Comparison of ENCODE assay signal across 18 cellular contexts in the genomic region with DNA sequence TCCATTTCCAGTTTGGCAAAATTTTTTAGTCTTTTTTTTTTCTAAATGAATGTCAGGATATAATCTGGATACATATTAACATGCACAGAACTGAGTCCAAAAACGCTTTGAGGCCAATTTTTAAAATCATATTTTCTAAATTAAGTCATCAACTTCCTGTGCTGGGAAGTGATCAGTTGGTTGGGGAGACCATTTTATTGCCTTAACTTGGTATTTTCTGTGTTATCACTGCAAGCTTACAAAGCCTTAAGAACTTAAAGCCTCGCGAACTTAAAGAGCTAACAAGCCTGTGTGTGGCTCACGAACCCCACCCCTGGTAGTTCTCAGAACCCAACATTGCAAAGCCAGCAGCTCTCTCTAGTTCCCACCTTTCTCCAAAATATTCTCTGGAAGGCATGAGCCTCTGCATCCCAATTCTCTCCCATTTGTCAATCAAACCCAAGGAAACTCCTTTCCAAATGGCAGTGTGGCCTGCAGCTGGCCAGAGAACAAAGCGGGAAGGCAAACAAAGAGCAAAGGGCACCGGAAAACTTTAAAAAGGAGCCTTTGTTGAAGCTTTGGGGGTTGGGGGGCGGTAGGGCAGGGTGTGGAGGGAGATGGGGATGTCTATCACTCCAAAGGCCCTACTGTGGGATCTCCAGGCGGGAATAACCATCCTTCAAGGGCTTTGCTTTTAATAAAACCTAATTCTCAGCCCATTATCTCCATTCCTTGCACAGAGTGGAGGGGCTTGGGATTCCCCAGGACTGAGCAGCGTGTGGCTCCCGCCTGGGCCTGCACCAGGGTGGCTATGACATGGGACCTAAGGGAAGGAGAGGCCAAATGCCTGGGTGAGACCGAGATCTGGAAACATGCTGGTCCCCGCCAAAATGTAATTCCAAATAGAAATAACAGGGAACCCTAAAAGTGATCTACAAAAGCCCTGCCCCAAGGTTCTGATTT.
DNase-seq lines count a peak whose midpoint lies in the region; ATAC-seq and TF ChIP-seq lines count a peak whose summit lies in the region.
"Had no signal": no experiment of that assay in that cellular context is flagged by ENCODE, and none has a peak within 500 bp of the region (broad histone marks: within the 10 kb centered on the region; RNA-seq: fewer than 3 reads in every experiment).

No MANE protein-coding gene starts in this region.

- no peaks in the 10 kb centered on the region for H3K9me2 ChIP-seq in hepatocyte (replicated peaks; ENCODE audit: insufficient read depth)

- no peak overlapping the region for H3K4me3 Mint-ChIP-seq in WTC11
- H3K4me3 Mint-ChIP-seq in nephron progenitor cell, result peak overlapping the region; percentile 52
- H3K4me3 Mint-ChIP-seq: activated CD8-positive, alpha-beta T cell treated with anti-CD3 and anti-CD28 coated beads for 36 hours; CD4-positive, alpha-beta memory T cell; naive B cell had no signal

- TF ChIP-seq CTCF in AG10803 (conservative IDR thresholded peaks at IDR 0.05; ENCODE audit: low read length) (no peak), WTC11 (IDR thresholded peaks at IDR 0.05) (no peak), hepatocyte (IDR thresholded peaks at IDR 0.05; ENCODE audit: poor library complexity) (no peak), nephron progenitor cell (IDR thresholded peaks at IDR 0.05) (no peak)

- H3K27me3 Mint-ChIP-seq in WTC11 (ENCODE audit: low read depth) (peaks cover 14% of the 10 kb centered on the region), nephron progenitor cell (ENCODE audit: low read depth, poor library complexity) (no peaks in the 10 kb centered on the region)

- CTCF ChIA-PET in WTC11 (lab: Charles Lee), result interaction anchor here (0.7 to 1.9 kb wide), 3 partner anchors 64 to 127 kb away, joined by 3 to 11 read pairs (median 4); no protein-coding TSS in a partner anchor

- H3K9me3 Mint-ChIP-seq in WTC11, result 0 out of 2 replicates have a peak, but pooled peaks cover 8% of the 10 kb centered on the region
- H3K9me3 Mint-ChIP-seq in nephron progenitor cell, result peaks cover 9% of the 10 kb centered on the region
- H3K9me3 Mint-ChIP-seq: activated CD8-positive, alpha-beta T cell treated with anti-CD3 and anti-CD28 coated beads for 36 hours; activated T-helper 2 cell treated with anti-CD3 and anti-CD28 coated beads, Interferon-gamma antibody, Interleukin-2, Interleukin-4, amounts not matched to agents 10 μg/mL and 5 μg/mL and 100 μg/mL, durations not matched to agents 14 hours and 24 hours and 36 hours; CD4-positive, alpha-beta memory T cell had no signal

- DNase-seq in AG10803 (ENCODE audit: low read depth) (peak; percentile 31), WTC11 (ENCODE audit: low spot score) (no peak), hepatocyte (ENCODE audit: low spot score) (peak; percentile 40), nephron progenitor cell (no peak), hippocampal formation (lab: John Stamatoyannopoulos, UW) (no peak), NCI-H2227 (lab: John Stamatoyannopoulos, UW; ENCODE audit: unreplicated experiment) (no peak)
- no peak for DNase-seq in activated CD4-positive, alpha-beta T cell treated with anti-CD3 and anti-CD28 coated beads, Interleukin-2, amount 50 U/mL, for 1 hour
- DNase-seq: activated CD8-positive, alpha-beta T cell treated with anti-CD3 and anti-CD28 coated beads for 36 hours; CD4-positive, alpha-beta memory T cell; foreskin melanocyte; kidney glomerular epithelial cell; naive B cell; NCI-H1048; NCI-H2171 treated with DMSO at 0.1 percent for 48 hours; stimulated activated naive CD4-positive, alpha-beta T cell treated with Interleukin-2 at 50 U/mL for 16 hours had no signal

- H3K4me1 Mint-ChIP-seq in WTC11 (peaks cover 58% of the 10 kb centered on the region), nephron progenitor cell (peaks cover 79% of the 10 kb centered on the region)
- H3K4me1 Mint-ChIP-seq: CD4-positive, alpha-beta memory T cell; naive B cell had no signal

- H3K4me2 ChIP-seq in hepatocyte, result peak overlapping the region; percentile 28
- H3K4me2 ChIP-seq: A549 had no signal

- no peak overlapping the region for H2AFZ ChIP-seq in hepatocyte

- ATAC-seq in WTC11 (peak; percentile 57), GM21723 (IDR thresholded peaks at IDR 0.05; ENCODE audit: unreplicated experiment) (no peak)
- ATAC-seq: A549; activated CD8-positive, alpha-beta T cell treated with anti-CD3 and anti-CD28 coated beads for 36 hours had no signal

- POLR2A ChIA-PET in WTC11 (lab: Charles Lee), result no interaction called here

- H3K36me3 Mint-ChIP-seq in WTC11, result peaks cover 17% of the 10 kb centered on the region
- H3K36me3 Mint-ChIP-seq in nephron progenitor cell (ENCODE audit: low read depth), result peaks cover 43% of the 10 kb centered on the region
- H3K36me3 Mint-ChIP-seq: CD4-positive, alpha-beta memory T cell; naive B cell had no signal

- H3K79me2 ChIP-seq in hepatocyte, result peaks cover 71% of the 10 kb centered on the region

- H3K9me3 ChIP-seq in hepatocyte (ENCODE audit: low read depth), result no peaks in the 10 kb centered on the region
- H3K9me3 ChIP-seq: A549 had no signal

- peaks cover 40% of the 10 kb centered on the region for H3K4me1 ChIP-seq in hepatocyte (ENCODE audit: insufficient read depth)
- H3K4me1 ChIP-seq: A549 had no signal

- H3K27ac ChIP-seq in hepatocyte, result peak overlapping the region; percentile 83
- H3K27ac ChIP-seq: A549 had no signal

- no peaks in the 10 kb centered on the region for H3K36me3 ChIP-seq in hepatocyte (replicated peaks; ENCODE audit: insufficient read depth, low read depth)

- WGBS in hepatocyte (ENCODE audit: low lambda C conversion rate, missing lambda C conversion rate), result 59% methylated on average over 12 of the region's 12 CpGs

- no peaks in the 10 kb centered on the region for H3K27me3 ChIP-seq in hepatocyte

- no peak overlapping the region for H3K4me3 ChIP-seq in AG10803 (ENCODE audit: low read length)
- H3K4me3 ChIP-seq in hepatocyte, result no peak overlapping the region
- H3K4me3 ChIP-seq: A549 had no signal

- peak overlapping the region; percentile 84 for H3K27ac Mint-ChIP-seq in WTC11
- H3K27ac Mint-ChIP-seq in nephron progenitor cell, result peak overlapping the region; percentile 74
- H3K27ac Mint-ChIP-seq: activated CD8-positive, alpha-beta T cell treated with anti-CD3 and anti-CD28 coated beads for 36 hours; activated T-helper 2 cell treated with anti-CD3 and anti-CD28 coated beads, Interferon-gamma antibody, Interleukin-2, Interleukin-4, amounts not matched to agents 10 μg/mL and 5 μg/mL and 100 μg/mL, durations not matched to agents 14 hours and 24 hours and 36 hours; CD4-positive, alpha-beta memory T cell; naive B cell had no signal

- no peaks in the 10 kb centered on the region for H4K20me1 ChIP-seq in hepatocyte (ENCODE audit: insufficient read depth, poor library complexity, severe bottlenecking)

TF ChIP-seq in WTC11, 78 proteins besides CTCF, POLR2A, EP300 and RAD21 (continues in another document):
- TF ChIP-seq IRF2 (CRISPR knock-in tag; IDR thresholded peaks at IDR 0.05; ENCODE audit: borderline replicate concordance, low read depth), result no peak
- TF ChIP-seq NR3C1 (CRISPR knock-in tag; conservative IDR thresholded peaks at IDR 0.05; ENCODE audit: low read depth), result no peak
- TF ChIP-seq, protein P1, sequence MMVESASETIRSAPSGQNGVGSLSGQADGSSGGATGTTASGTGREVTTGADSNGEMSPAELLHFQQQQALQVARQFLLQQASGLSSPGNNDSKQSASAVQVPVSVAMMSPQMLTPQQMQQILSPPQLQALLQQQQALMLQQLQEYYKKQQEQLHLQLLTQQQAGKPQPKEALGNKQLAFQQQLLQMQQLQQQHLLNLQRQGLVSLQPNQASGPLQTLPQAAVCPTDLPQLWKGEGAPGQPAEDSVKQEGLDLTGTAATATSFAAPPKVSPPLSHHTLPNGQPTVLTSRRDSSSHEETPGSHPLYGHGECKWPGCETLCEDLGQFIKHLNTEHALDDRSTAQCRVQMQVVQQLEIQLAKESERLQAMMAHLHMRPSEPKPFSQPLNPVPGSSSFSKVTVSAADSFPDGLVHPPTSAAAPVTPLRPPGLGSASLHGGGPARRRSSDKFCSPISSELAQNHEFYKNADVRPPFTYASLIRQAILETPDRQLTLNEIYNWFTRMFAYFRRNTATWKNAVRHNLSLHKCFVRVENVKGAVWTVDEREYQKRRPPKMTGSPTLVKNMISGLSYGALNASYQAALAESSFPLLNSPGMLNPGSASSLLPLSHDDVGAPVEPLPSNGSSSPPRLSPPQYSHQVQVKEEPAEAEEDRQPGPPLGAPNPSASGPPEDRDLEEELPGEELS (CRISPR knock-in tag; IDR thresholded peaks at IDR 0.05), result no peak
- TF ChIP-seq, protein P2, sequence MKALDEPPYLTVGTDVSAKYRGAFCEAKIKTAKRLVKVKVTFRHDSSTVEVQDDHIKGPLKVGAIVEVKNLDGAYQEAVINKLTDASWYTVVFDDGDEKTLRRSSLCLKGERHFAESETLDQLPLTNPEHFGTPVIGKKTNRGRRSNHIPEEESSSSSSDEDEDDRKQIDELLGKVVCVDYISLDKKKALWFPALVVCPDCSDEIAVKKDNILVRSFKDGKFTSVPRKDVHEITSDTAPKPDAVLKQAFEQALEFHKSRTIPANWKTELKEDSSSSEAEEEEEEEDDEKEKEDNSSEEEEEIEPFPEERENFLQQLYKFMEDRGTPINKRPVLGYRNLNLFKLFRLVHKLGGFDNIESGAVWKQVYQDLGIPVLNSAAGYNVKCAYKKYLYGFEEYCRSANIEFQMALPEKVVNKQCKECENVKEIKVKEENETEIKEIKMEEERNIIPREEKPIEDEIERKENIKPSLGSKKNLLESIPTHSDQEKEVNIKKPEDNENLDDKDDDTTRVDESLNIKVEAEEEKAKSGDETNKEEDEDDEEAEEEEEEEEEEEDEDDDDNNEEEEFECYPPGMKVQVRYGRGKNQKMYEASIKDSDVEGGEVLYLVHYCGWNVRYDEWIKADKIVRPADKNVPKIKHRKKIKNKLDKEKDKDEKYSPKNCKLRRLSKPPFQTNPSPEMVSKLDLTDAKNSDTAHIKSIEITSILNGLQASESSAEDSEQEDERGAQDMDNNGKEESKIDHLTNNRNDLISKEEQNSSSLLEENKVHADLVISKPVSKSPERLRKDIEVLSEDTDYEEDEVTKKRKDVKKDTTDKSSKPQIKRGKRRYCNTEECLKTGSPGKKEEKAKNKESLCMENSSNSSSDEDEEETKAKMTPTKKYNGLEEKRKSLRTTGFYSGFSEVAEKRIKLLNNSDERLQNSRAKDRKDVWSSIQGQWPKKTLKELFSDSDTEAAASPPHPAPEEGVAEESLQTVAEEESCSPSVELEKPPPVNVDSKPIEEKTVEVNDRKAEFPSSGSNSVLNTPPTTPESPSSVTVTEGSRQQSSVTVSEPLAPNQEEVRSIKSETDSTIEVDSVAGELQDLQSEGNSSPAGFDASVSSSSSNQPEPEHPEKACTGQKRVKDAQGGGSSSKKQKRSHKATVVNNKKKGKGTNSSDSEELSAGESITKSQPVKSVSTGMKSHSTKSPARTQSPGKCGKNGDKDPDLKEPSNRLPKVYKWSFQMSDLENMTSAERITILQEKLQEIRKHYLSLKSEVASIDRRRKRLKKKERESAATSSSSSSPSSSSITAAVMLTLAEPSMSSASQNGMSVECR (CRISPR knock-in tag; IDR thresholded peaks at IDR 0.05; ENCODE audit: borderline replicate concordance), result no peak
- TF ChIP-seq, protein P3, sequence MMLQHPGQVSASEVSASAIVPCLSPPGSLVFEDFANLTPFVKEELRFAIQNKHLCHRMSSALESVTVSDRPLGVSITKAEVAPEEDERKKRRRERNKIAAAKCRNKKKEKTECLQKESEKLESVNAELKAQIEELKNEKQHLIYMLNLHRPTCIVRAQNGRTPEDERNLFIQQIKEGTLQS (CRISPR knock-in tag; conservative IDR thresholded peaks at IDR 0.05), result no peak

Comparison
In these comparisons a context has a peak if more than half of its experiments do, and no peak if none do; other contexts are left out.
1. DNase-seq: peak in AG10803 (single experiment) and hepatocyte (single experiment); none in WTC11 (single experiment), nephron progenitor cell (single experiment), hippocampal formation (0 of 2), activated CD4-positive, alpha-beta T cell treated with anti-CD3 and anti-CD28 coated beads, Interleukin-2, amount 50 U/mL, for 1 hour (single experiment) and NCI-H2227 (single experiment).